In genomic region chr2:135494503-135494902, GRCh38 we compare ENCODE assay signal across 26 cellular contexts. TPM values are rescaled to one million over a fixed set of nuclear protein-coding genes. Genes with fewer than 3 reads are reported as not detected.
DNase-seq lines count a peak whose midpoint lies in the region; ATAC-seq and TF ChIP-seq lines count a peak whose summit lies in the region.
"Had no signal": no experiment of that assay in that cellular context is flagged by ENCODE, and none has a peak within 500 bp of the region (broad histone marks: within the 10 kb centered on the region; RNA-seq: fewer than 3 reads in every experiment).

No MANE protein-coding gene starts in this region.

- H3K27me3 Mint-ChIP-seq in endodermal cell (ENCODE audit: insufficient read depth) = no peaks in the 10 kb centered on the region
- H3K27me3 Mint-ChIP-seq: activated CD4-positive, alpha-beta T cell treated with anti-CD3 and anti-CD28 coated beads, Interleukin-2, amount 10 ng/mL, durations not matched to agents 7 days and 5 days; activated naive CD8-positive, alpha-beta T cell treated with anti-CD3 and anti-CD28 coated beads, Interleukin-2, amount 50 U/mL, for 24 hours; central memory CD8-positive, alpha-beta T cell; stimulated activated naive CD8-positive, alpha-beta T cell treated with anti-CD3 and anti-CD28 coated beads, Interleukin-15, amount 100 ng/mL, for 72 hours had no signal

- H3K36me3 Mint-ChIP-seq in endodermal cell (ENCODE audit: low read depth) = peaks cover 45% of the 10 kb centered on the region

- H3K4me1 ChIP-seq in osteoblast (ENCODE audit: insufficient read depth, low read length) = peaks cover 15% of the 10 kb centered on the region
- H3K4me1 ChIP-seq in foreskin keratinocyte = no peaks in the 10 kb centered on the region
- H3K4me1 ChIP-seq in endodermal cell (ENCODE audit: control insufficient read depth, insufficient read depth, low read length) = no peaks in the 10 kb centered on the region
- H3K4me1 ChIP-seq in aorta (ENCODE audit: control insufficient read depth in 1 of 2, insufficient read depth in 2 of 2, low read length in 2 of 2) = no peaks in the 10 kb centered on the region
- H3K4me1 ChIP-seq: Caco-2, neural progenitor cell, prostate gland, SJCRH30, upper lobe of left lung had no signal

- ATAC-seq in foreskin keratinocyte = no peak
- ATAC-seq in aorta (ENCODE audit: low FRiP score) = no peak
- ATAC-seq: activated naive CD8-positive, alpha-beta T cell treated with anti-CD3 and anti-CD28 coated beads, Interleukin-2, amount 50 U/mL, for 24 hours; left ventricle myocardium superior; stimulated activated naive CD8-positive, alpha-beta T cell treated with anti-CD3 and anti-CD28 coated beads, Interleukin-15, amount 100 ng/mL, for 72 hours had no signal

- WGBS in endodermal cell (ENCODE audit: insufficient coverage in 1 of 2, insufficient read length in 1 of 2), 2 experiments = 75% methylated on average over 1 of the region's 1 CpG; no CpG with 5 or more reads in 1 of the 2 experiments
- WGBS in aorta, 2 donors = 69 to 83% methylated on average over 1 of the region's 1 CpG

- H2AFZ ChIP-seq in osteoblast (ENCODE audit: low read length) = no peak overlapping the region
- H2AFZ ChIP-seq: neural progenitor cell had no signal

- H3K4me2 ChIP-seq in osteoblast (ENCODE audit: insufficient read depth, low read length) = no peak overlapping the region
- H3K4me2 ChIP-seq: neural progenitor cell had no signal

- H3K4me3 ChIP-seq in cardiac fibroblast (replicated peaks in 1 of 2; ENCODE audit: low read depth in 2 of 2, low read length in 2 of 2) (no peak overlapping the region), osteoblast (ENCODE audit: insufficient read depth, low read length) (no peak overlapping the region), endodermal cell (ENCODE audit: low read length) (no peak overlapping the region), aorta (ENCODE audit: low read length in 2 of 2) (no peak overlapping the region)
- H3K4me3 ChIP-seq: neural progenitor cell, prostate gland, SJCRH30, upper lobe of left lung had no signal

- peaks cover 27% of the 10 kb centered on the region for H3K9me3 Mint-ChIP-seq in endodermal cell

- intact Hi-C loops in aorta (cut with DNase I) = no loop called here

- H3K27ac Mint-ChIP-seq in endodermal cell = no peak overlapping the region
- H3K27ac Mint-ChIP-seq: activated CD4-positive, alpha-beta T cell treated with anti-CD3 and anti-CD28 coated beads, Interleukin-2, amount 10 ng/mL, durations not matched to agents 7 days and 5 days; activated naive CD8-positive, alpha-beta T cell treated with anti-CD3 and anti-CD28 coated beads, Interleukin-2, amount 50 U/mL, for 24 hours; immature natural killer cell; neural progenitor cell; stimulated activated naive CD8-positive, alpha-beta T cell treated with anti-CD3 and anti-CD28 coated beads, Interleukin-15, amount 100 ng/mL, for 72 hours; T-helper 1 cell treated with Interleukin-12 subunit alpha and Interleukin-12 subunit beta and Interleukin-4 antibody, amounts not matched to agents 30 μg/mL and 1 μg/mL, for 36 hours had no signal

- H3K79me2 ChIP-seq in osteoblast (ENCODE audit: insufficient read depth, low read length) = no peaks in the 10 kb centered on the region

- H3K27ac ChIP-seq in osteoblast (ENCODE audit: low read depth, low read length) (peak overlapping the region; percentile 76), foreskin keratinocyte (no peak overlapping the region), endodermal cell (ENCODE audit: low read depth, low read length) (no peak overlapping the region), aorta (ENCODE audit: low read depth in 1 of 2, low read length in 2 of 2) (no peak overlapping the region)
- H3K27ac ChIP-seq: neural progenitor cell, prostate gland, SJCRH30, upper lobe of left lung, VCaP had no signal

- H3K4me1 Mint-ChIP-seq in endodermal cell = no peaks in the 10 kb centered on the region
- H3K4me1 Mint-ChIP-seq: activated naive CD8-positive, alpha-beta T cell treated with anti-CD3 and anti-CD28 coated beads, Interleukin-2, amount 50 U/mL, for 24 hours; central memory CD8-positive, alpha-beta T cell; immature natural killer cell; neural progenitor cell; stimulated activated naive CD8-positive, alpha-beta T cell treated with anti-CD3 and anti-CD28 coated beads, Interleukin-15, amount 100 ng/mL, for 72 hours had no signal

- no peak overlapping the region for H3K9ac ChIP-seq in endodermal cell (ENCODE audit: extremely low read depth, low read length, poor library complexity, severe bottlenecking)
- H3K9ac ChIP-seq: neural progenitor cell had no signal

- DNase-seq in EH (ENCODE audit: low read depth) = peak; percentile 64
- DNase-seq in NCI-H226 = peak; percentile 16
- DNase-seq in cardiac fibroblast (ENCODE audit: low read depth in 2 of 2) = peak; percentile 42 to 71
- DNase-seq in osteoblast (ENCODE audit: insufficient read length, low spot score, missing footprints) = peak; percentile 79
- DNase-seq in foreskin keratinocyte = no peak
- DNase-seq in stimulated activated CD4-positive, alpha-beta T cell treated with anti-CD3 and anti-CD28 coated beads, Interleukin-4, amount 100 ng/mL, for 4 hours = no peak
- no peak for DNase-seq in endodermal cell
- no peak for DNase-seq in aorta
- DNase-seq: activated CD4-positive, alpha-beta T cell treated with anti-CD3 and anti-CD28 coated beads, Interleukin-2, amount 10 ng/mL, durations not matched to agents 7 days and 5 days; activated naive CD8-positive, alpha-beta T cell treated with anti-CD3 and anti-CD28 coated beads, Interleukin-2, amount 50 U/mL, for 24 hours; Caco-2; erythroblast; immature natural killer cell; left ventricle myocardium superior; NCI-H146; NCI-H2171; NCI-H748 treated with DMSO at 0.1 percent for 48 hours; SJCRH30; stimulated activated CD4-positive, alpha-beta T cell treated with anti-CD3 and anti-CD28 coated beads, Interleukin-4, amount 100 ng/mL, for 1 hour; stimulated activated naive CD8-positive, alpha-beta T cell treated with anti-CD3 and anti-CD28 coated beads, Interleukin-15, amount 100 ng/mL, for 72 hours; upper lobe of left lung had no signal

- TF ChIP-seq CTCF in cardiac fibroblast (IDR thresholded peaks at IDR 0.05; ENCODE audit: low read depth, low read length) = no peak
- TF ChIP-seq CTCF in osteoblast (IDR thresholded peaks at IDR 0.05; ENCODE audit: extremely low read depth, low read depth, low read length) = no peak
- TF ChIP-seq CTCF in foreskin keratinocyte (conservative IDR thresholded peaks at IDR 0.05) = no peak
- no peak for TF ChIP-seq CTCF in endodermal cell (conservative IDR thresholded peaks at IDR 0.05)

- H3K4me3 Mint-ChIP-seq in endodermal cell = no peak overlapping the region
- H3K4me3 Mint-ChIP-seq: activated CD4-positive, alpha-beta T cell treated with anti-CD3 and anti-CD28 coated beads, Interleukin-2, amount 10 ng/mL, durations not matched to agents 7 days and 5 days; activated naive CD8-positive, alpha-beta T cell treated with anti-CD3 and anti-CD28 coated beads, Interleukin-2, amount 50 U/mL, for 24 hours; central memory CD8-positive, alpha-beta T cell; immature natural killer cell; neural progenitor cell; stimulated activated naive CD8-positive, alpha-beta T cell treated with anti-CD3 and anti-CD28 coated beads, Interleukin-15, amount 100 ng/mL, for 72 hours; T-helper 1 cell treated with Interleukin-12 subunit alpha and Interleukin-12 subunit beta and Interleukin-4 antibody, amounts not matched to agents 30 μg/mL and 1 μg/mL, for 36 hours had no signal

- no peaks in the 10 kb centered on the region for H4K20me1 ChIP-seq in osteoblast (ENCODE audit: insufficient read depth, low read length)

- H3K9me3 ChIP-seq in osteoblast (ENCODE audit: low read depth, low read length) = no peaks in the 10 kb centered on the region
- peaks cover 31% of the 10 kb centered on the region for H3K9me3 ChIP-seq in endodermal cell (ENCODE audit: control insufficient read depth, low read length)
- peaks cover 1% of the 10 kb centered on the region for H3K9me3 ChIP-seq in aorta (ENCODE audit: control insufficient read depth, low read length)
- H3K9me3 ChIP-seq: prostate gland had no signal

- no peaks in the 10 kb centered on the region for H3K27me3 ChIP-seq in osteoblast (ENCODE audit: insufficient read depth, low read length)
- no peaks in the 10 kb centered on the region for H3K27me3 ChIP-seq in foreskin keratinocyte
- no peaks in the 10 kb centered on the region for H3K27me3 ChIP-seq in endodermal cell (ENCODE audit: control insufficient read depth, insufficient read depth, low read length, poor library complexity, severe bottlenecking)
- no peaks in the 10 kb centered on the region for H3K27me3 ChIP-seq in aorta (ENCODE audit: control insufficient read depth in 1 of 2, insufficient read depth in 2 of 2, low read length in 1 of 2)
- H3K27me3 ChIP-seq: neural progenitor cell, SJCRH30, upper lobe of left lung had no signal

- H3K36me3 ChIP-seq in osteoblast (ENCODE audit: insufficient read depth, low read length) (no peaks in the 10 kb centered on the region), endodermal cell (ENCODE audit: control insufficient read depth, insufficient read depth, low read length) (peaks cover 9% of the 10 kb centered on the region), aorta (ENCODE audit: control insufficient read depth in 1 of 2, insufficient read depth in 2 of 2, low read length in 1 of 2) (no peaks in the 10 kb centered on the region)
- H3K36me3 ChIP-seq: prostate gland, upper lobe of left lung had no signal

RNA-seq across cellular contexts. Expression of gene ZRANB3, which starts 36.5 kb away (rescaled TPM):
- total RNA-seq in osteoblast = 9.0 and 10.9 TPM in 2 replicates
- 6.7 and 8.0 TPM in 2 replicates for total RNA-seq in foreskin keratinocyte
- polyA plus RNA-seq in foreskin keratinocyte = 4.9 and 6.6 TPM in 2 replicates
- total RNA-seq in endodermal cell = 10 to 100 TPM; 17.2 to 20.7 TPM
- polyA plus RNA-seq in endodermal cell (2013, experiment 1 of 2) = 12.4 TPM
- 9.9 TPM for polyA plus RNA-seq in endodermal cell (2013, experiment 2 of 2)
- total RNA-seq in aorta = 1 to 10 TPM; 3.6 to 4.2 TPM
- 1 to 10 TPM in 1 of 2 donors, not detected in 1; 3.8 TPM for polyA plus RNA-seq in aorta

RNA-seq across cellular contexts. Expression of gene R3HDM1, which starts 36.8 kb away (rescaled TPM):
- 12.3 and 13.3 TPM in 2 replicates for total RNA-seq in osteoblast
- 31.7 and 38.4 TPM in 2 replicates for total RNA-seq in foreskin keratinocyte
- 14.6 and 18.6 TPM in 2 replicates for polyA plus RNA-seq in foreskin keratinocyte
- total RNA-seq in endodermal cell = 10 to 100 TPM; 52.6 to 67.0 TPM
- polyA plus RNA-seq in endodermal cell (2013, experiment 1 of 2) = 51.1 TPM
- 54.7 TPM for polyA plus RNA-seq in endodermal cell (2013, experiment 2 of 2)
- total RNA-seq in aorta = 10 to 100 TPM; 24.1 to 31.5 TPM
- polyA plus RNA-seq in aorta = 1 to 10 TPM; 9.3 to 9.5 TPM

Comparison
In these comparisons a context has a peak if more than half of its experiments do, and no peak if none do; other contexts are left out.
1. DNase-seq: peak in EH (single experiment), NCI-H226 (single experiment), cardiac fibroblast (2 of 2) and osteoblast (single experiment); none in foreskin keratinocyte (0 of 2), stimulated activated CD4-positive, alpha-beta T cell treated with anti-CD3 and anti-CD28 coated beads, Interleukin-4, amount 100 ng/mL, for 4 hours (0 of 2), endodermal cell (single experiment) and aorta (0 of 2).